ENCODE assay signal across 1 cellular context in the genomic region with DNA sequence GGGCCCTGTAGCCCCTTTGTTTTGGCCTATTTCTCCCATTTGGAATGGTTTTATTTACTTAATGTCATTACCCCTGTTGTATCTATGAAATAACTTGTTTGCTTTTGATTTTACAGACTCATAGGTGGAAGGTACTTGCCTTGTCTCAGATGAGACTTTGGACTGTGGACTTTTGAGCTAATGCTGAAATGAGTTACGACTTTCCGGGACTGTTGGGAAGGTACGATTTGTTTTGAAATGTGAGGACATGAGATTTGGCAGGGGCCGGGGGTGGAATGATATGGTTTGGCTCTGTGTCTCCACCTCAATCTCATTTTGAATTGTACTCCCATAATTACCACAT.
TF ChIP-seq lines count a peak whose summit lies in the region.

No MANE protein-coding gene starts in this region.

TF ChIP-seq in HepG2, 621 proteins besides CTCF, POLR2A, EP300 and RAD21 (continued from another document and continues in another):
- no peak for TF ChIP-seq KIAA2018 (CRISPR knock-in tag; IDR thresholded peaks at IDR 0.05; ENCODE audit: borderline replicate concordance)
- TF ChIP-seq ZMYM2 (CRISPR knock-in tag; IDR thresholded peaks at IDR 0.05) = no peak
- TF ChIP-seq FOXK1 (CRISPR knock-in tag; IDR thresholded peaks at IDR 0.05; ENCODE audit: borderline replicate concordance, low read depth) = peak; percentile 46; the same call in 1 of the 2 replicates
- TF ChIP-seq CHCHD3 (CRISPR knock-in tag; IDR thresholded peaks at IDR 0.05) = no peak
- no peak for TF ChIP-seq ZNF326 (CRISPR knock-in tag; IDR thresholded peaks at IDR 0.05; ENCODE audit: borderline replicate concordance)
- TF ChIP-seq ATF6 (CRISPR knock-in tag; conservative IDR thresholded peaks at IDR 0.05) = no peak
- TF ChIP-seq, protein P1, sequence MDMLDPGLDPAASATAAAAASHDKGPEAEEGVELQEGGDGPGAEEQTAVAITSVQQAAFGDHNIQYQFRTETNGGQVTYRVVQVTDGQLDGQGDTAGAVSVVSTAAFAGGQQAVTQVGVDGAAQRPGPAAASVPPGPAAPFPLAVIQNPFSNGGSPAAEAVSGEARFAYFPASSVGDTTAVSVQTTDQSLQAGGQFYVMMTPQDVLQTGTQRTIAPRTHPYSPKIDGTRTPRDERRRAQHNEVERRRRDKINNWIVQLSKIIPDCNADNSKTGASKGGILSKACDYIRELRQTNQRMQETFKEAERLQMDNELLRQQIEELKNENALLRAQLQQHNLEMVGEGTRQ (IDR thresholded peaks at IDR 0.05; ENCODE audit: low read depth, low read length) = no peak
- TF ChIP-seq, protein P1 (CRISPR knock-in tag; IDR thresholded peaks at IDR 0.05; ENCODE audit: borderline replicate concordance) = no peak
- TF ChIP-seq, protein P2, sequence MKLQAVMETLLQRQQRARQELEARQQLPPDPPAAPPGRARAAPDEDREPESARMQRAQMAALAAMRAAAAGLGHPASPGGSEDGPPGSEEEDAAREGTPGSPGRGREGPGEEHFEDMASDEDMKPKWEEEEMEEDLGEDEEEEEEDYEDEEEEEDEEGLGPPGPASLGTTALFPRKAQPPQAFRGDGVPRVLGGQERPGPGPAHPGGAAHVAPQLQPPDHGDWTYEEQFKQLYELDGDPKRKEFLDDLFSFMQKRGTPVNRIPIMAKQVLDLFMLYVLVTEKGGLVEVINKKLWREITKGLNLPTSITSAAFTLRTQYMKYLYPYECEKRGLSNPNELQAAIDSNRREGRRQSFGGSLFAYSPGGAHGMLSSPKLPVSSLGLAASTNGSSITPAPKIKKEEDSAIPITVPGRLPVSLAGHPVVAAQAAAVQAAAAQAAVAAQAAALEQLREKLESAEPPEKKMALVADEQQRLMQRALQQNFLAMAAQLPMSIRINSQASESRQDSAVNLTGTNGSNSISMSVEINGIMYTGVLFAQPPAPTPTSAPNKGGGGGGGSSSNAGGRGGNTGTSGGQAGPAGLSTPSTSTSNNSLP (IDR thresholded peaks at IDR 0.05; ENCODE audit: low read depth, low read length) = peak; percentile 42; the same call in 1 of the 2 replicates
- TF ChIP-seq TFDP1 (CRISPR knock-in tag; IDR thresholded peaks at IDR 0.05; ENCODE audit: borderline replicate concordance) = no peak
- TF ChIP-seq ZNF775 (CRISPR knock-in tag; IDR thresholded peaks at IDR 0.05; ENCODE audit: borderline replicate concordance) = no peak
- TF ChIP-seq CEBPZ (IDR thresholded peaks at IDR 0.05; ENCODE audit: low read length) = no peak
- no peak for TF ChIP-seq ZNF589 (CRISPR knock-in tag; conservative IDR thresholded peaks at IDR 0.05)
- TF ChIP-seq ZNF607 (CRISPR knock-in tag; IDR thresholded peaks at IDR 0.05; ENCODE audit: borderline replicate concordance) = no peak
- peak; percentile 61 for TF ChIP-seq SKI (IDR thresholded peaks at IDR 0.05; ENCODE audit: partially characterized antibody)
- TF ChIP-seq PATZ1 (CRISPR knock-in tag; IDR thresholded peaks at IDR 0.05) = no peak
- TF ChIP-seq AHR (CRISPR knock-in tag; IDR thresholded peaks at IDR 0.05) = no peak
- TF ChIP-seq ZNF251 (CRISPR knock-in tag; IDR thresholded peaks at IDR 0.05) = no peak
- TF ChIP-seq RBAK (CRISPR knock-in tag; IDR thresholded peaks at IDR 0.05) = no peak
- TF ChIP-seq NR1H2 (CRISPR knock-in tag; IDR thresholded peaks at IDR 0.05; ENCODE audit: borderline replicate concordance, low read depth) = no peak
- peak; percentile 87 for TF ChIP-seq HNF4A (CRISPR knock-in tag; IDR thresholded peaks at IDR 0.05)
- TF ChIP-seq GTF3A (CRISPR knock-in tag; conservative IDR thresholded peaks at IDR 0.05) = no peak
- TF ChIP-seq GATAD2A (CRISPR knock-in tag; IDR thresholded peaks at IDR 0.05) = peak; percentile 15; the same call in 1 of the 2 replicates
- TF ChIP-seq PAF1 (CRISPR knock-in tag; IDR thresholded peaks at IDR 0.05) = no peak
- no peak for TF ChIP-seq ZNF256 (CRISPR knock-in tag; conservative IDR thresholded peaks at IDR 0.05)
- TF ChIP-seq TRIM24 (CRISPR knock-in tag; IDR thresholded peaks at IDR 0.05) = 0 out of 2 replicates have a peak, but pooled peaks have one; percentile 43
- no peak for TF ChIP-seq MAFK (conservative IDR thresholded peaks at IDR 0.05 in 1 of 2, IDR thresholded peaks at IDR 0.05 in 1 of 2; ENCODE audit: low read length in 2 of 2)
- TF ChIP-seq FOXA3 (CRISPR knock-in tag; IDR thresholded peaks at IDR 0.05) = peak; percentile 62
